8 cellular contexts compared by ENCODE assay signal in the genomic region with DNA sequence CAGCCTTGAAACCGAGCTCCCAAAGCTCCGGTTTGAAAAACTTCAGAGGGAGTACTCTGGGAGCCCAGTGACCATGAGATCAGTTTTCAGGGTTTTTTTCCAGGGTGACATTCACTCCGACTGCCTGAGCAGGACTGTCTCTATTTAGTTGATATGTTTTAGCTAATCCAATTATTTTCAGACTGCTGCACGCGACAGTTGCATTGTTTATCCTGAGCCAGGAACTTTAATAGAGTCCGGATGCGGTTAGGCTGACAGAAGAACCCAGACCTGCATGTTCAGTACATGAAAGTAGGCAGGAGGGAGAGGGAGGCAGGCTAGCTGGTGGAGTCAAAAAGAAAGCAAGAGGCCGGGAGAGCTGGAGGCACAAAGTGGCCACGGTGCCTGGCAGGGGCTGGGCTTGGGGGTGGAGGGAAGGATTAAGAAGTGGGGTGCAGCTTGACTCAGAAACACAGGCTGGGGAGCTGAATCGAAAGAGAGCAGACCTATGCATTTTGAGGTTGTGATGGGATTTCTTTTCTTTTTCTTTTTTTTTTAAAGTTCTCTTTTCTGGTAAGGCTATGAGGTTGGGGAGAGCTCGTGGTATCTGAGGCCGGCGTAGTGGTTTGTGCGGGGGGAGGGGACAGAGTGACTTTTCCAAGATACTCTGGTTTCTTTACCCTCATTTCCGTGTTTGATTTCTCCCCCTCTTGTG. TPM values are rescaled to one million over a fixed set of nuclear protein-coding genes. Genes with fewer than 3 reads are reported as not detected.
DNase-seq lines count a peak whose midpoint lies in the region; ATAC-seq and TF ChIP-seq lines count a peak whose summit lies in the region.

No MANE protein-coding gene starts in this region.

- WGBS in mesenchymal stem cell: 3% methylated on average over 10 of the region's 15 CpGs

- no peak overlapping the region for H2AK5ac ChIP-seq in mesenchymal stem cell (ENCODE audit: low read length, severe bottlenecking)

- BruUV-seq in A673 (replicated peaks; lab: Mats Ljungman, UMichigan): no TSS peak

- H3K4me3 ChIP-seq in A673 (ENCODE audit: low read depth, low read length, poor library complexity, severe bottlenecking): no peak overlapping the region
- peak overlapping the region in 1 of 2 experiments; percentile 53 for H3K4me3 ChIP-seq in mesenchymal stem cell (ENCODE audit: insufficient read depth in 1 of 2, low read depth in 1 of 2, low read length in 2 of 2)
- H3K4me3 ChIP-seq in dorsolateral prefrontal cortex: peak overlapping the region in 1 of 59 donors; percentile 9

- H3K18ac ChIP-seq in mesenchymal stem cell (ENCODE audit: low read depth in 1 of 2, low read length in 2 of 2): peak overlapping the region; percentile 54 to 66

- peaks cover 3% of the 10 kb centered on the region for H3K36me3 ChIP-seq in A673 (ENCODE audit: insufficient read depth, low read length, poor library complexity, severe bottlenecking)
- peaks cover 0 to 3% of the 10 kb centered on the region in 2 experiments for H3K36me3 ChIP-seq in mesenchymal stem cell (ENCODE audit: control insufficient read depth in 1 of 2, insufficient read depth in 2 of 2, low read depth in 1 of 2, low read length in 2 of 2)

- CTCF ChIA-PET in A673 (lab: Charles Lee): no interaction called here
- CTCF ChIA-PET in activated CD8-positive, alpha-beta memory T cell treated with anti-CD3 and anti-CD28 coated beads, Interleukin-2, amount 10 ng/mL, durations not matched to agents 7 days and 5 days (lab: Charles Lee): interaction anchor here (0.7 to 2.5 kb wide), 13 partner anchors 11 to 390 kb away, joined by 3 to 13 read pairs (median 3); no protein-coding TSS in a partner anchor

- peak overlapping the region; percentile 91 for H3K4me3 Mint-ChIP-seq in activated CD8-positive, alpha-beta memory T cell treated with anti-CD3 and anti-CD28 coated beads, Interleukin-2, amount 10 ng/mL, durations not matched to agents 7 days and 5 days

- H3K36me3 Mint-ChIP-seq in activated CD8-positive, alpha-beta memory T cell treated with anti-CD3 and anti-CD28 coated beads, Interleukin-2, amount 10 ng/mL, durations not matched to agents 7 days and 5 days: peaks cover 90% of the 10 kb centered on the region

- no peak overlapping the region for H2AFZ ChIP-seq in mesenchymal stem cell (ENCODE audit: low read depth, low read length)

- H3K4me1 Mint-ChIP-seq in activated CD8-positive, alpha-beta memory T cell treated with anti-CD3 and anti-CD28 coated beads, Interleukin-2, amount 10 ng/mL, durations not matched to agents 7 days and 5 days: peaks cover 78% of the 10 kb centered on the region

- intact Hi-C loops in A673 (cut with micrococcal nuclease; ENCODE audit: unreplicated experiment) (no loop called here), dorsolateral prefrontal cortex (cut with DNase I) (no loop called here)

- H2BK15ac ChIP-seq in mesenchymal stem cell (ENCODE audit: low read depth, poor library complexity, severe bottlenecking): no peak overlapping the region

- DNase-seq in A673 (ENCODE audit: low spot score) (peak; percentile 84), mesenchymal stem cell (peak; percentile 90), dorsolateral prefrontal cortex (no peak), hypothalamus (lab: John Stamatoyannopoulos, UW) (no peak)
- DNase-seq in activated CD8-positive, alpha-beta memory T cell treated with anti-CD3 and anti-CD28 coated beads, Interleukin-2, amount 10 ng/mL, durations not matched to agents 7 days and 5 days: peak; percentile 91

- H4K91ac ChIP-seq in mesenchymal stem cell (ENCODE audit: low read length): no peak overlapping the region

- no peak overlapping the region for H2BK5ac ChIP-seq in mesenchymal stem cell (ENCODE audit: low read depth, low read length, poor library complexity, severe bottlenecking)

- H3K4me2 ChIP-seq in mesenchymal stem cell (ENCODE audit: low read length, poor library complexity, severe bottlenecking): no peak overlapping the region

- H3K9me3 Mint-ChIP-seq in activated CD8-positive, alpha-beta memory T cell treated with anti-CD3 and anti-CD28 coated beads, Interleukin-2, amount 10 ng/mL, durations not matched to agents 7 days and 5 days (ENCODE audit: low read depth): no peaks in the 10 kb centered on the region

- no peak overlapping the region for H3K14ac ChIP-seq in mesenchymal stem cell (ENCODE audit: low read length in 2 of 2)

- POLR2A ChIA-PET in A673 (lab: Charles Lee; ENCODE audit: low non-redundant PET): no interaction called here

- H3K27ac ChIP-seq in A673 (ENCODE audit: low read depth, low read length, poor library complexity, severe bottlenecking) (no peak overlapping the region), mesenchymal stem cell (ENCODE audit: low read length, poor library complexity, severe bottlenecking) (no peak overlapping the region), dorsolateral prefrontal cortex (no peak overlapping the region)

- H3K23ac ChIP-seq in mesenchymal stem cell (ENCODE audit: low read length in 2 of 2): no peak overlapping the region

- H3K27me3 ChIP-seq in A673 (replicated peaks; ENCODE audit: insufficient read depth, low read depth, low read length, poor library complexity) (no peaks in the 10 kb centered on the region), mesenchymal stem cell (ENCODE audit: control insufficient read depth in 1 of 2, insufficient read depth in 1 of 2, low read length in 2 of 2) (peaks cover 98 to 99% of the 10 kb centered on the region in 2 experiments), dorsolateral prefrontal cortex (peaks cover under 1 to 100% (median 97%) of the 10 kb centered on the region in 45 donors)

- H3K27me3 Mint-ChIP-seq in activated CD8-positive, alpha-beta memory T cell treated with anti-CD3 and anti-CD28 coated beads, Interleukin-2, amount 10 ng/mL, durations not matched to agents 7 days and 5 days: peaks cover 2% of the 10 kb centered on the region

- H3K9ac ChIP-seq in mesenchymal stem cell (ENCODE audit: low read length): no peak overlapping the region

- peak overlapping the region in 1 of 2 experiments; percentile 14 for H2BK12ac ChIP-seq in mesenchymal stem cell (ENCODE audit: low read length in 2 of 2)

- H3K4ac ChIP-seq in mesenchymal stem cell (ENCODE audit: low read depth in 1 of 2, low read length in 2 of 2): no peak overlapping the region

- peaks cover 13% of the 10 kb centered on the region for H3K4me1 ChIP-seq in A673 (ENCODE audit: insufficient read depth, low read length, poor library complexity, severe bottlenecking)
- peaks cover 7% of the 10 kb centered on the region for H3K4me1 ChIP-seq in mesenchymal stem cell (ENCODE audit: control insufficient read depth, insufficient read depth, low read depth, low read length)

- H3K27ac Mint-ChIP-seq in activated CD8-positive, alpha-beta memory T cell treated with anti-CD3 and anti-CD28 coated beads, Interleukin-2, amount 10 ng/mL, durations not matched to agents 7 days and 5 days: peak overlapping the region; percentile 96

- ATAC-seq in GM19372 (IDR thresholded peaks at IDR 0.05; ENCODE audit: low read depth, unreplicated experiment) (peak; percentile 39), HG03432 (IDR thresholded peaks at IDR 0.05; ENCODE audit: unreplicated experiment) (peak; percentile 52), HG02840 (IDR thresholded peaks at IDR 0.05; ENCODE audit: low FRiP score, unreplicated experiment) (no peak)
- ATAC-seq in activated CD8-positive, alpha-beta memory T cell treated with anti-CD3 and anti-CD28 coated beads, Interleukin-2, amount 10 ng/mL, durations not matched to agents 7 days and 5 days: peak; percentile 57

- H3K9me3 ChIP-seq in A673 (ENCODE audit: low read depth, low read length, poor library complexity, severe bottlenecking) (no peaks in the 10 kb centered on the region), mesenchymal stem cell (ENCODE audit: control insufficient read depth, low read length) (no peaks in the 10 kb centered on the region)

- H2BK120ac ChIP-seq in mesenchymal stem cell (ENCODE audit: low read depth, low read length): no peak overlapping the region

- H3K79me1 ChIP-seq in mesenchymal stem cell (replicated peaks; ENCODE audit: low read length, poor library complexity, severe bottlenecking): no peaks in the 10 kb centered on the region

- no peak for TF ChIP-seq CTCF in A673 (conservative IDR thresholded peaks at IDR 0.05; ENCODE audit: low read depth, low read length)
- no peak for TF ChIP-seq CTCF in dorsolateral prefrontal cortex (IDR thresholded peaks at IDR 0.05 in 54 of 56, conservative IDR thresholded peaks at IDR 0.05 in 2 of 56; ENCODE audit: low read depth in 1 of 56, partially characterized antibody in 56 of 56)

- H4K8ac ChIP-seq in mesenchymal stem cell (ENCODE audit: low read length): peak overlapping the region; percentile 8

RNA-seq across cellular contexts. Expression of a gene that starts 5.7 kb away (rescaled TPM):
- total RNA-seq in A673 (2021) (3.0 and 3.1 TPM in 2 replicates), dorsolateral prefrontal cortex (under 1 TPM in 8 of 120 experiments, not detected in 112; 0.17 to 0.72 (median 0.28) TPM)
- 10 to 100 TPM; 61.5 to 83.4 TPM for total RNA-seq in activated CD8-positive, alpha-beta memory T cell treated with anti-CD3 and anti-CD28 coated beads, Interleukin-2, amount 10 ng/mL, durations not matched to agents 7 days and 5 days
- 8.4 TPM for polyA plus RNA-seq in mesenchymal stem cell (2013, experiment 1 of 2)
- polyA plus RNA-seq in mesenchymal stem cell (2013, experiment 2 of 2): 8.8 TPM

Comparison
In these comparisons a context has a peak if more than half of its experiments do, and no peak if none do; other contexts are left out.
1. DNase-seq: peak in A673 (single experiment), activated CD8-positive, alpha-beta memory T cell treated with anti-CD3 and anti-CD28 coated beads, Interleukin-2, amount 10 ng/mL, durations not matched to agents 7 days and 5 days (single experiment) and mesenchymal stem cell (single experiment); none in dorsolateral prefrontal cortex (0 of 10) and hypothalamus (0 of 51).
2. RNA of a gene that starts 5.7 kb away (total RNA-seq): 61.5 to 83.4 TPM in activated CD8-positive, alpha-beta memory T cell treated with anti-CD3 and anti-CD28 coated beads, Interleukin-2, amount 10 ng/mL, durations not matched to agents 7 days and 5 days; 3.0 to 3.1 TPM in A673 and 0.17 to 0.72 TPM in dorsolateral prefrontal cortex; every median in the first group is over 10 times any median in the second.